In the genomic region with DNA sequence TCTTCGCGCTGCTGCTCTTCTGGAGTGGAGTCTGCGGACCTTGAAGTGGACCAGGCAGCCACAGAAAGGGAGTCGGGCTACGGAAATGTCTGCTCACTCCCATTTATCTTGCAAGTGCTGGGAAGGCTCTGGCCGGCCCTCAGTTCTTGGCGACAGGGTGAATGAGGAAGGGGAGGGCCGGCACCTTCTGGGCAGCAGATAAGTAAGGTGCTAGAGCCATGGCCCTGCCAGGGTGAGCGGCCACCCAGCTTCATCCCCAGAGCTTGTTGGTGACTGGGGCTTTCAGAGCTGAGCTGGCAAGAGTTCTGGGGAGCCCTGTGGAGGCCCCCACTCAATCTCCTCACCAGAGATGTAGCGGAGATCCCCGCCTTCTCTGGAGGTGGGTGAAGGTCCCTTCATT, we compare ENCODE assay signal across 14 cellular contexts.
A peak's percentile ranks its signal among the peaks of the same experiment; 100 is the strongest.
DNase-seq lines count a peak whose midpoint lies in the region; ATAC-seq and TF ChIP-seq lines count a peak whose summit lies in the region.
"Had no signal": no experiment of that assay in that cellular context is flagged by ENCODE, and none has a peak within 500 bp of the region (broad histone marks: within the 10 kb centered on the region; RNA-seq: fewer than 3 reads in every experiment).

No MANE protein-coding gene starts in this region.

- TF ChIP-seq RAD21 in IMR-90 (IDR thresholded peaks at IDR 0.05; ENCODE audit: low read length), result no peak

- POLR2A ChIA-PET in IMR-90 (lab: Charles Lee; ENCODE audit: unreplicated experiment), result no interaction called here

- H3K79me1 ChIP-seq in IMR-90 (ENCODE audit: low read depth in 1 of 2, low read length in 2 of 2), result no peaks in the 10 kb centered on the region
- no peaks in the 10 kb centered on the region for H3K79me1 ChIP-seq in mesenchymal stem cell (replicated peaks; ENCODE audit: low read length, poor library complexity, severe bottlenecking)

- no peak overlapping the region for H3K56ac ChIP-seq in IMR-90 (ENCODE audit: extremely low read depth, insufficient read depth, low read length)

- H3K4me3 Mint-ChIP-seq in nephron progenitor cell, result no peak overlapping the region
- H3K4me3 Mint-ChIP-seq: CD8-positive, alpha-beta memory T cell; H9 had no signal

- H3K18ac ChIP-seq in IMR-90 (ENCODE audit: low read depth, low read length) (no peak overlapping the region), mesenchymal stem cell (ENCODE audit: low read depth in 1 of 2, low read length in 2 of 2) (no peak overlapping the region)

- H3K14ac ChIP-seq in IMR-90 (replicated peaks; ENCODE audit: low read depth, low read length), result no peak overlapping the region
- no peak overlapping the region for H3K14ac ChIP-seq in mesenchymal stem cell (ENCODE audit: low read length in 2 of 2)

- no peak for DNase-seq in IMR-90
- DNase-seq in RWPE2 (ENCODE audit: low spot score), result peak; percentile 60
- DNase-seq in mesenchymal stem cell, result no peak
- DNase-seq in upper lobe of right lung, result peak; percentile 54
- no peak for DNase-seq in kidney tubule cell (ENCODE audit: low spot score)
- DNase-seq in pons (ENCODE audit: low spot score), result no peak
- no peak for DNase-seq in nephron progenitor cell
- DNase-seq: Caco-2; CD8-positive, alpha-beta memory T cell; DND-41; GDM1; GOT3; H9 had no signal

- H3K9me3 ChIP-seq in IMR-90 (ENCODE audit: control insufficient read depth, insufficient read depth, low read length) (no peaks in the 10 kb centered on the region), RWPE2 (ENCODE audit: severe bottlenecking) (no peaks in the 10 kb centered on the region), mesenchymal stem cell (ENCODE audit: control insufficient read depth, low read length) (no peaks in the 10 kb centered on the region), upper lobe of right lung (no peaks in the 10 kb centered on the region)
- H3K9me3 ChIP-seq: A549, Caco-2 had no signal

- H3K4me2 ChIP-seq in IMR-90 (ENCODE audit: low read depth, low read length), result no peak overlapping the region
- no peak overlapping the region for H3K4me2 ChIP-seq in mesenchymal stem cell (ENCODE audit: low read length, poor library complexity, severe bottlenecking)
- H3K4me2 ChIP-seq: A549 had no signal

- H2BK120ac ChIP-seq in IMR-90 (ENCODE audit: low read depth, low read length), result peak overlapping the region; percentile 90; the same call in 1 of the 2 replicates
- H2BK120ac ChIP-seq in mesenchymal stem cell (ENCODE audit: low read depth, low read length), result no peak overlapping the region

- H2AFZ ChIP-seq in IMR-90 (replicated peaks; ENCODE audit: low read length, poor library complexity) (peak overlapping the region; percentile 3), mesenchymal stem cell (ENCODE audit: low read depth, low read length) (no peak overlapping the region)

- TF ChIP-seq POLR2A in IMR-90 (IDR thresholded peaks at IDR 0.05; ENCODE audit: low read depth, low read length), result no peak

- no peak for ATAC-seq in IMR-90 (ENCODE audit: low read depth)
- ATAC-seq in RWPE2 (ENCODE audit: low read depth), result no peak
- ATAC-seq in upper lobe of right lung, result no peak

- H3K27me3 Mint-ChIP-seq in nephron progenitor cell (ENCODE audit: low read depth, poor library complexity), result peaks cover 32% of the 10 kb centered on the region

- no peak overlapping the region for H4K91ac ChIP-seq in IMR-90 (ENCODE audit: insufficient read depth, low read depth, low read length)
- H4K91ac ChIP-seq in mesenchymal stem cell (ENCODE audit: low read length), result peak overlapping the region; percentile 56

- H2BK12ac ChIP-seq in mesenchymal stem cell (ENCODE audit: low read length in 2 of 2), result no peak overlapping the region

- intact Hi-C loops in IMR-90 (cut with micrococcal nuclease) (no loop called here), upper lobe of right lung (cut with DNase I) (no loop called here)

- H3K36me3 ChIP-seq in IMR-90 (ENCODE audit: control insufficient read depth, insufficient read depth, low read length) (no peaks in the 10 kb centered on the region), RWPE2 (ENCODE audit: low read depth) (no peaks in the 10 kb centered on the region), mesenchymal stem cell (ENCODE audit: control insufficient read depth in 1 of 2, insufficient read depth in 2 of 2, low read depth in 1 of 2, low read length in 2 of 2) (no peaks in the 10 kb centered on the region), upper lobe of right lung (no peaks in the 10 kb centered on the region)

- BruUV-seq in IMR-90 (replicated peaks; lab: Mats Ljungman, UMichigan), result no TSS peak

- dilution Hi-C loops in IMR-90 (cut with HindIII; ENCODE audit: low sequenced_read_pairs, unreplicated experiment), result no loop called here

- H3K4ac ChIP-seq in IMR-90 (ENCODE audit: low read depth, low read length) (no peak overlapping the region), mesenchymal stem cell (ENCODE audit: low read depth in 1 of 2, low read length in 2 of 2) (no peak overlapping the region)

- H3K4me1 ChIP-seq in IMR-90 (ENCODE audit: control insufficient read depth, insufficient read depth, low read length), result peaks cover 16% of the 10 kb centered on the region
- H3K4me1 ChIP-seq in RWPE2 (ENCODE audit: insufficient read depth, poor library complexity, severe bottlenecking), result peaks cover 26% of the 10 kb centered on the region
- peaks cover 7% of the 10 kb centered on the region for H3K4me1 ChIP-seq in mesenchymal stem cell (ENCODE audit: control insufficient read depth, insufficient read depth, low read depth, low read length)
- H3K4me1 ChIP-seq in upper lobe of right lung, result no peaks in the 10 kb centered on the region
- H3K4me1 ChIP-seq: A549, Caco-2 had no signal

- in situ Hi-C loops in IMR-90 (cut with MboI; ENCODE audit: low sequenced_read_pairs), result loop anchor here (25.0 kb wide), 1 partner anchor 556 kb away; the partner anchor contains the start of gene CHSY1

- no peaks in the 10 kb centered on the region for H3K4me1 Mint-ChIP-seq in nephron progenitor cell
- H3K4me1 Mint-ChIP-seq: CD8-positive, alpha-beta memory T cell; H9 had no signal

- no peaks in the 10 kb centered on the region for H3K27me3 ChIP-seq in IMR-90 (ENCODE audit: control insufficient read depth, insufficient read depth, low read length)
- no peaks in the 10 kb centered on the region for H3K27me3 ChIP-seq in RWPE2 (ENCODE audit: insufficient read depth, poor library complexity, severe bottlenecking)
- no peaks in the 10 kb centered on the region for H3K27me3 ChIP-seq in mesenchymal stem cell (ENCODE audit: control insufficient read depth in 1 of 2, insufficient read depth in 1 of 2, low read length in 2 of 2)
- H3K27me3 ChIP-seq in upper lobe of right lung, result no peaks in the 10 kb centered on the region

- no peak overlapping the region for H4K5ac ChIP-seq in IMR-90 (ENCODE audit: low read depth, low read length)

- H3K9me3 Mint-ChIP-seq in nephron progenitor cell, result peaks cover 25% of the 10 kb centered on the region

- H2AK9ac ChIP-seq in IMR-90 (replicated peaks; ENCODE audit: low read depth, low read length, poor library complexity), result no peak overlapping the region

- no peak overlapping the region for H3K27ac Mint-ChIP-seq in nephron progenitor cell
- H3K27ac Mint-ChIP-seq: CD8-positive, alpha-beta memory T cell; H9 had no signal

- TF ChIP-seq CTCF in IMR-90 (conservative IDR thresholded peaks at IDR 0.05; ENCODE audit: low read depth, low read length), result no peak
- TF ChIP-seq CTCF in RWPE2 (IDR thresholded peaks at IDR 0.05; ENCODE audit: poor library complexity, severe bottlenecking), result no peak
- no peak for TF ChIP-seq CTCF in upper lobe of right lung (IDR thresholded peaks at IDR 0.05)
- TF ChIP-seq CTCF in nephron progenitor cell (IDR thresholded peaks at IDR 0.05), result no peak

- no peak overlapping the region for H2BK5ac ChIP-seq in IMR-90 (ENCODE audit: low read depth, low read length, poor library complexity, severe bottlenecking)
- H2BK5ac ChIP-seq in mesenchymal stem cell (ENCODE audit: low read depth, low read length, poor library complexity, severe bottlenecking), result no peak overlapping the region

- H4K8ac ChIP-seq in IMR-90 (ENCODE audit: low read depth in 2 of 2, low read length in 2 of 2), result no peak overlapping the region
- H4K8ac ChIP-seq in mesenchymal stem cell (ENCODE audit: low read length), result no peak overlapping the region

- H3K9ac ChIP-seq in IMR-90 (ENCODE audit: low read depth, low read length), result no peak overlapping the region
- no peak overlapping the region for H3K9ac ChIP-seq in mesenchymal stem cell (ENCODE audit: low read length)

- H2BK15ac ChIP-seq in IMR-90 (ENCODE audit: low read depth, low read length) (no peak overlapping the region), mesenchymal stem cell (ENCODE audit: low read depth, poor library complexity, severe bottlenecking) (no peak overlapping the region)

- H2BK20ac ChIP-seq in IMR-90 (ENCODE audit: low read depth, low read length), result no peak overlapping the region

- H2AK5ac ChIP-seq in IMR-90 (ENCODE audit: low read depth, low read length) (peak overlapping the region; percentile 86; the same call in 1 of the 2 replicates), mesenchymal stem cell (ENCODE audit: low read length, severe bottlenecking) (no peak overlapping the region)

- H3K36me3 Mint-ChIP-seq in nephron progenitor cell (ENCODE audit: low read depth), result peaks cover 13% of the 10 kb centered on the region

- H4K20me1 ChIP-seq in IMR-90 (ENCODE audit: insufficient read depth, low read length), result no peaks in the 10 kb centered on the region

- H3K9me1 ChIP-seq in IMR-90 (ENCODE audit: insufficient read depth, low read length), result peaks cover 9% of the 10 kb centered on the region

- no peak overlapping the region for H3K23ac ChIP-seq in IMR-90 (ENCODE audit: low read depth, low read length)
- H3K23ac ChIP-seq in mesenchymal stem cell (ENCODE audit: low read length in 2 of 2), result no peak overlapping the region

- 95% methylated on average over 7 of the region's 11 CpGs; no CpG with 5 or more reads in 1 of the 2 experiments for WGBS in IMR-90 (ENCODE audit: extremely low coverage in 2 of 2, insufficient read length in 1 of 2), 2 experiments
- 95% methylated on average over 11 of the region's 11 CpGs for WGBS in mesenchymal stem cell

- H3K4me3 ChIP-seq in IMR-90 (ENCODE audit: insufficient read depth, low read depth, low read length), result no peak overlapping the region
- H3K4me3 ChIP-seq in RWPE2 (ENCODE audit: severe bottlenecking), result no peak overlapping the region
- H3K4me3 ChIP-seq in mesenchymal stem cell (ENCODE audit: insufficient read depth in 1 of 2, low read depth in 1 of 2, low read length in 2 of 2), result no peak overlapping the region
- H3K4me3 ChIP-seq in upper lobe of right lung, result no peak overlapping the region
- H3K4me3 ChIP-seq: A549 had no signal

- H3K27ac ChIP-seq in IMR-90 (ENCODE audit: insufficient read depth, low read length), result no peak overlapping the region
- peak overlapping the region; percentile 53 for H3K27ac ChIP-seq in RWPE2 (ENCODE audit: poor library complexity, severe bottlenecking)
- H3K27ac ChIP-seq in mesenchymal stem cell (ENCODE audit: low read length, poor library complexity, severe bottlenecking), result no peak overlapping the region
- no peak overlapping the region for H3K27ac ChIP-seq in upper lobe of right lung

- CTCF ChIA-PET in IMR-90 (lab: Yijun Ruan, JAX), result no interaction called here

TF ChIP-seq in IMR-90, 13 proteins besides CTCF, POLR2A, EP300 and RAD21 (continues in another document):
- no peak for TF ChIP-seq BHLHE40 (IDR thresholded peaks at IDR 0.05; ENCODE audit: low read depth, low read length)
- TF ChIP-seq CHD1 (IDR thresholded peaks at IDR 0.05; ENCODE audit: low read depth, low read length), result no peak
- no peak for TF ChIP-seq SMC3 (IDR thresholded peaks at IDR 0.05; ENCODE audit: low read depth, low read length)

Comparison
In these comparisons a context has a peak if more than half of its experiments do, and no peak if none do; other contexts are left out.
1. DNase-seq: peak in RWPE2 (single experiment) and upper lobe of right lung (single experiment); none in IMR-90 (single experiment), mesenchymal stem cell (single experiment), kidney tubule cell (single experiment), pons (single experiment) and nephron progenitor cell (single experiment).